Comparison of ENCODE assay signal across 19 cellular contexts in genomic region chr3:150757364-150757763, GRCh38. TPM values are rescaled to one million over a fixed set of nuclear protein-coding genes. Genes with fewer than 3 reads are reported as not detected.
A peak's percentile ranks its signal among the peaks of the same experiment; 100 is the strongest.
DNase-seq lines count a peak whose midpoint lies in the region; TF ChIP-seq lines count a peak whose summit lies in the region.
"Had no signal": no experiment of that assay in that cellular context is flagged by ENCODE, and none has a peak within 500 bp of the region (broad histone marks: within the 10 kb centered on the region; RNA-seq: fewer than 3 reads in every experiment).

No MANE protein-coding gene starts in this region.

- peaks cover 68% of the 10 kb centered on the region for H3K4me1 Mint-ChIP-seq in activated naive CD4-positive, alpha-beta T cell treated with anti-CD3 and anti-CD28 coated beads, Interleukin-2, amount 50 U/mL, for 24 hours
- H3K4me1 Mint-ChIP-seq in activated naive CD4-positive, alpha-beta T cell treated with anti-CD3 and anti-CD28 coated beads, Interleukin-2, amount 10 ng/mL, durations not matched to agents 7 days and 5 days: peaks cover 64% of the 10 kb centered on the region
- H3K4me1 Mint-ChIP-seq in activated CD4-positive, alpha-beta memory T cell treated with anti-CD3 and anti-CD28 coated beads for 36 hours (ENCODE audit: low read depth): peaks cover 68% of the 10 kb centered on the region

- peaks cover 8 to 73% (median 46%) of the 10 kb centered on the region in 4 donors for H3K4me1 ChIP-seq in liver (ENCODE audit: control insufficient read depth in 4 of 4, insufficient read depth in 4 of 4, low read length in 3 of 4)
- H3K4me1 ChIP-seq in vagina: peaks cover 88% of the 10 kb centered on the region

- no peak for TF ChIP-seq RAD21 in liver (IDR thresholded peaks at IDR 0.05)

- POLR2A ChIA-PET in activated CD4-positive, alpha-beta memory T cell treated with anti-CD3 and anti-CD28 coated beads for 36 hours (lab: Charles Lee): interaction anchor here (0.6 to 5.4 kb wide), 3 partner anchors 17 to 520 kb away, joined by 5 to 35 read pairs (median 5); no protein-coding TSS in a partner anchor

- CTCF ChIA-PET in activated naive CD4-positive, alpha-beta T cell treated with anti-CD3 and anti-CD28 coated beads, Interleukin-2, amount 10 ng/mL, durations not matched to agents 7 days and 5 days (lab: Charles Lee): interaction anchor here (0.7 to 1.4 kb wide), 2 partner anchors 17 to 168 kb away, joined by 3 read pairs; no protein-coding TSS in a partner anchor
- CTCF ChIA-PET in activated CD4-positive, alpha-beta memory T cell treated with anti-CD3 and anti-CD28 coated beads for 36 hours (lab: Charles Lee): interaction anchor here (0.6 to 1.1 kb wide), 4 partner anchors 19 to 337 kb away, joined by 3 read pairs; no protein-coding TSS in a partner anchor

- H3K9me3 ChIP-seq in liver (ENCODE audit: control insufficient read depth in 4 of 4, low read length in 3 of 4) (no peaks in the 10 kb centered on the region), vagina (no peaks in the 10 kb centered on the region)
- H3K9me3 ChIP-seq: right atrium auricular region had no signal

- H3K36me3 ChIP-seq in liver (ENCODE audit: control insufficient read depth in 4 of 4, insufficient read depth in 3 of 4, low read depth in 1 of 4, low read length in 3 of 4) (peaks cover 0 to 4% (median 0%) of the 10 kb centered on the region in 4 donors), vagina (no peaks in the 10 kb centered on the region)
- H3K36me3 ChIP-seq: WERI-Rb-1 had no signal

- no peak overlapping the region for H3K4me3 ChIP-seq in liver (ENCODE audit: low read depth in 1 of 3, low read length in 3 of 3)
- H3K4me3 ChIP-seq in vagina: peak overlapping the region in 1 of 2 donors; percentile 12
- H3K4me3 ChIP-seq: right atrium auricular region had no signal

- H3K27ac ChIP-seq in liver (ENCODE audit: low read depth in 1 of 2, low read length in 2 of 2) (peak overlapping the region; percentile 82 to 85), vagina (peak overlapping the region; percentile 71)
- H3K27ac ChIP-seq: WERI-Rb-1 had no signal

- TF ChIP-seq CTCF in liver (IDR thresholded peaks at IDR 0.05; ENCODE audit: low read depth, low read length, missing input control): no peak
- no peak for TF ChIP-seq CTCF in vagina (IDR thresholded peaks at IDR 0.05)

- H3K4me3 Mint-ChIP-seq in activated naive CD4-positive, alpha-beta T cell treated with anti-CD3 and anti-CD28 coated beads, Interleukin-2, amount 50 U/mL, for 24 hours: peak overlapping the region; percentile 97
- H3K4me3 Mint-ChIP-seq in activated naive CD4-positive, alpha-beta T cell treated with anti-CD3 and anti-CD28 coated beads, Interleukin-2, amount 10 ng/mL, durations not matched to agents 7 days and 5 days: no peak overlapping the region
- peak overlapping the region; percentile 76 for H3K4me3 Mint-ChIP-seq in activated CD4-positive, alpha-beta memory T cell treated with anti-CD3 and anti-CD28 coated beads for 36 hours
- H3K4me3 Mint-ChIP-seq: HFFc6 had no signal

- peak overlapping the region; percentile 91 for H3K27ac Mint-ChIP-seq in activated naive CD4-positive, alpha-beta T cell treated with anti-CD3 and anti-CD28 coated beads, Interleukin-2, amount 50 U/mL, for 24 hours
- H3K27ac Mint-ChIP-seq in activated naive CD4-positive, alpha-beta T cell treated with anti-CD3 and anti-CD28 coated beads, Interleukin-2, amount 10 ng/mL, durations not matched to agents 7 days and 5 days: no peak overlapping the region
- H3K27ac Mint-ChIP-seq in activated CD4-positive, alpha-beta memory T cell treated with anti-CD3 and anti-CD28 coated beads for 36 hours: peak overlapping the region; percentile 93

- no peaks in the 10 kb centered on the region for H3K9me3 Mint-ChIP-seq in activated naive CD4-positive, alpha-beta T cell treated with anti-CD3 and anti-CD28 coated beads, Interleukin-2, amount 50 U/mL, for 24 hours
- no peaks in the 10 kb centered on the region for H3K9me3 Mint-ChIP-seq in activated naive CD4-positive, alpha-beta T cell treated with anti-CD3 and anti-CD28 coated beads, Interleukin-2, amount 10 ng/mL, durations not matched to agents 7 days and 5 days
- no peaks in the 10 kb centered on the region for H3K9me3 Mint-ChIP-seq in activated CD4-positive, alpha-beta memory T cell treated with anti-CD3 and anti-CD28 coated beads for 36 hours
- H3K9me3 Mint-ChIP-seq: HFFc6 had no signal

- H3K9ac ChIP-seq in liver (ENCODE audit: low read depth in 1 of 2, low read length in 2 of 2): peak overlapping the region in 1 of 2 donors; percentile 62

- intact Hi-C loops in activated CD4-positive, alpha-beta memory T cell treated with anti-CD3 and anti-CD28 coated beads for 36 hours (cut with micrococcal nuclease): no loop called here
- intact Hi-C loops in vagina (cut with DNase I): no loop called here

- H3K36me3 Mint-ChIP-seq in activated naive CD4-positive, alpha-beta T cell treated with anti-CD3 and anti-CD28 coated beads, Interleukin-2, amount 50 U/mL, for 24 hours: peaks cover 55% of the 10 kb centered on the region
- H3K36me3 Mint-ChIP-seq in activated naive CD4-positive, alpha-beta T cell treated with anti-CD3 and anti-CD28 coated beads, Interleukin-2, amount 10 ng/mL, durations not matched to agents 7 days and 5 days: peaks cover 67% of the 10 kb centered on the region
- peaks cover 87% of the 10 kb centered on the region for H3K36me3 Mint-ChIP-seq in activated CD4-positive, alpha-beta memory T cell treated with anti-CD3 and anti-CD28 coated beads for 36 hours

- no peak for TF ChIP-seq POLR2A in vagina (IDR thresholded peaks at IDR 0.05)

- WGBS in liver: 60% methylated on average over 5 of the region's 5 CpGs

- no peaks in the 10 kb centered on the region for H3K27me3 Mint-ChIP-seq in activated naive CD4-positive, alpha-beta T cell treated with anti-CD3 and anti-CD28 coated beads, Interleukin-2, amount 50 U/mL, for 24 hours
- H3K27me3 Mint-ChIP-seq in activated naive CD4-positive, alpha-beta T cell treated with anti-CD3 and anti-CD28 coated beads, Interleukin-2, amount 10 ng/mL, durations not matched to agents 7 days and 5 days: no peaks in the 10 kb centered on the region
- no peaks in the 10 kb centered on the region for H3K27me3 Mint-ChIP-seq in activated CD4-positive, alpha-beta memory T cell treated with anti-CD3 and anti-CD28 coated beads for 36 hours

- H3K27me3 ChIP-seq in liver (ENCODE audit: control insufficient read depth in 4 of 4, insufficient read depth in 4 of 4, low read length in 3 of 4) (no peaks in the 10 kb centered on the region), vagina (no peaks in the 10 kb centered on the region)
- H3K27me3 ChIP-seq: right atrium auricular region had no signal

- no peak for DNase-seq in activated naive CD4-positive, alpha-beta T cell treated with anti-CD3 and anti-CD28 coated beads, Interleukin-2, amount 10 ng/mL, durations not matched to agents 7 days and 5 days
- no peak for DNase-seq in activated CD4-positive, alpha-beta memory T cell treated with anti-CD3 and anti-CD28 coated beads for 36 hours
- no peak for DNase-seq in vagina (ENCODE audit: extremely low spot score in 2 of 2)
- DNase-seq in putamen (ENCODE audit: low spot score): no peak
- no peak for DNase-seq in LoVo (ENCODE audit: low spot score)
- DNase-seq: amygdala; GDM1; HFFc6; midbrain; NCI-H1694; NCI-H2227 treated with DMSO at 0.1 percent for 48 hours; stimulated activated CD4-positive, alpha-beta T cell treated with anti-CD3 and anti-CD28 coated beads, Interleukin-15, amount 100 ng/mL, for 24 hours; stimulated activated naive CD4-positive, alpha-beta T cell treated with Interleukin-2 at 50 U/mL for 16 hours; SW 1271; WERI-Rb-1 had no signal

TF ChIP-seq in liver, 16 proteins besides CTCF, POLR2A, EP300 and RAD21 (continues in another document):
- TF ChIP-seq HNF4G (IDR thresholded peaks at IDR 0.05) (no peak), EGR1 (IDR thresholded peaks at IDR 0.05; ENCODE audit: low read depth in 2 of 2) (no peak), ATF3 (IDR thresholded peaks at IDR 0.05) (no peak), RXRA (IDR thresholded peaks at IDR 0.05) (no peak), FOXA2 (IDR thresholded peaks at IDR 0.05) (no peak), FOXA1 (IDR thresholded peaks at IDR 0.05) (no peak), TAF1 (conservative IDR thresholded peaks at IDR 0.05) (no peak), NR2F2 (IDR thresholded peaks at IDR 0.05) (no peak), YY1 (IDR thresholded peaks at IDR 0.05) (no peak), SP1 (IDR thresholded peaks at IDR 0.05) (no peak)
- TF ChIP-seq, protein P1, sequence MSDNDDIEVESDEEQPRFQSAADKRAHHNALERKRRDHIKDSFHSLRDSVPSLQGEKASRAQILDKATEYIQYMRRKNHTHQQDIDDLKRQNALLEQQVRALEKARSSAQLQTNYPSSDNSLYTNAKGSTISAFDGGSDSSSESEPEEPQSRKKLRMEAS (IDR thresholded peaks at IDR 0.05): no peak

RNA-seq across cellular contexts. Expression of gene SIAH2, which starts 5.6 kb away (rescaled TPM):
- 10 to 100 TPM; 74.0 to 74.9 TPM for total RNA-seq in activated CD4-positive, alpha-beta memory T cell treated with anti-CD3 and anti-CD28 coated beads for 36 hours
- total RNA-seq in liver (100 to 1,000 TPM in 1 of 2 donors, 10 to 100 TPM in 1; 18.2 to 104 TPM), vagina (71.0 TPM)
- 10 to 100 TPM; 12.1 to 22.4 TPM for polyA plus RNA-seq in liver

RNA-seq across cellular contexts. Expression of gene ERICH6, which starts 53.6 kb away (rescaled TPM):
- not detected for total RNA-seq in activated CD4-positive, alpha-beta memory T cell treated with anti-CD3 and anti-CD28 coated beads for 36 hours
- total RNA-seq in liver (under 1 TPM in 1 of 2 donors, not detected in 1; under 0.01 TPM), vagina (not detected)
- polyA plus RNA-seq in liver: not detected
- total RNA-seq: M059J, right atrium auricular region had no signal
